In the genomic region with DNA sequence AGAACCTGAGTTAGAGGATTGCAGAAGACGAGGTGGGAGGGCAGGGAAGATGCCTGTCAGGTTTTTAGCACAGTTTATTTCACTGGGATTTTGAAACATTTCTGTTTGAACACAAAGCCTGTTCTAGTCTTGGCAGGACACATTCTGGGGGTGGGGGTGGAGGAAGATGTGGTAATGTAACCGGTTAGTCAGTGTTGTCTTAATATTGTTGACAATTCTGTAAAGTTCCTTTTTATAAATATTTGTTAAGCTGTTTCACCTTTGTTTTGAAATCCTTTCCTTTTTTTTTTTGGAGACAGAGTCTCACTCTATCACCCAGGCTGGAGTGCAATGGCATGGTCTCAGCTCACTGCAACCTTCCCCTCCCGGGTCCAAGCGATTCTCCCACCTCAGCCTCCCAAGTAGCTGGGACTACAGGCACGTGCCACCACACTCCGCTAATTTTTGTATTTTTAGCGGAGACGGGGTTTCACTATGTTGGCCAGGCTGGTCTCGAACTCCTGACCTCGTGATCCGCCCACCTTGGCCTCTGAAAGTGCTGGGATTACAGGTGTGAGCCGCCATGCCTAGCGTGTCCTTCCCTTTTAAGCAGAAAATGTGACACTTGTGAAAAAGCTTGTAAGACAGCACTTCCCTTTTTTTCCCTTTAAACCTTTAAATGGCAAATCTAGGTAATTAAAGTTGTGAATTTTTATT, we compare ENCODE assay signal across 12 cellular contexts. TPM values are rescaled to one million over a fixed set of nuclear protein-coding genes. Genes with fewer than 3 reads are reported as not detected.
DNase-seq lines count a peak whose midpoint lies in the region; ATAC-seq and TF ChIP-seq lines count a peak whose summit lies in the region.
"Had no signal": no experiment of that assay in that cellular context is flagged by ENCODE, and none has a peak within 500 bp of the region (broad histone marks: within the 10 kb centered on the region; RNA-seq: fewer than 3 reads in every experiment).

No MANE protein-coding gene starts in this region.

- DNase-seq in adipocyte (ENCODE audit: low read depth) (peak; percentile 82), iris pigment epithelial cell (ENCODE audit: low read depth) (peak; percentile 85), testis (peak; percentile 49), glutamatergic neuron (no peak), NCI-H187 (lab: John Stamatoyannopoulos, UW) (no peak)
- DNase-seq in activated naive CD4-positive, alpha-beta T cell treated with Interleukin-2 at 50 U/mL for 16 hours: no peak
- DNase-seq: hypothalamus; NCI-H2081 treated with DMSO at 0.1 percent for 48 hours; psoas muscle; stimulated activated CD4-positive, alpha-beta T cell treated with anti-CD3 and anti-CD28 coated beads, Interleukin-4, amount 100 ng/mL, for 4 hours had no signal

- H3K9ac ChIP-seq in adipocyte (ENCODE audit: low read length): peak overlapping the region; percentile 35

- H3K36me3 Mint-ChIP-seq in IgD-negative memory B cell (peaks cover 12% of the 10 kb centered on the region), glutamatergic neuron (ENCODE audit: unreplicated experiment) (peaks cover 9% of the 10 kb centered on the region)

- ATAC-seq in HG03354 (IDR thresholded peaks at IDR 0.05; ENCODE audit: poor library complexity, severe bottlenecking, unreplicated experiment): no peak

- H3K4me1 Mint-ChIP-seq in IgD-negative memory B cell: peaks cover 6 to 8% (median 7%) of the 10 kb centered on the region in 3 donors
- no peaks in the 10 kb centered on the region for H3K4me1 Mint-ChIP-seq in glutamatergic neuron (ENCODE audit: low read depth, unreplicated experiment)

- H3K4me3 ChIP-seq in adipocyte (ENCODE audit: low read length) (peak overlapping the region; percentile 60), testis (no peak overlapping the region)
- H3K4me3 ChIP-seq: psoas muscle had no signal

- no peaks in the 10 kb centered on the region for H3K9me3 Mint-ChIP-seq in IgD-negative memory B cell
- H3K9me3 Mint-ChIP-seq in glutamatergic neuron (ENCODE audit: unreplicated experiment): peaks cover 4% of the 10 kb centered on the region

- no peaks in the 10 kb centered on the region for H3K9me3 ChIP-seq in adipocyte (ENCODE audit: control insufficient read depth, low read length)
- no peaks in the 10 kb centered on the region for H3K9me3 ChIP-seq in testis
- H3K9me3 ChIP-seq: psoas muscle had no signal

- H3K4me1 ChIP-seq in adipocyte (ENCODE audit: control insufficient read depth, insufficient read depth, low read length) (peaks cover 20% of the 10 kb centered on the region), testis (peaks cover 27% of the 10 kb centered on the region)
- H3K4me1 ChIP-seq: psoas muscle had no signal

- intact Hi-C loops in testis (cut with DNase I; ENCODE audit: low total_unique reads): no loop called here

- TF ChIP-seq POLR2A in testis (IDR thresholded peaks at IDR 0.05): no peak

- H3K4me3 Mint-ChIP-seq in IgD-negative memory B cell: no peak overlapping the region
- H3K4me3 Mint-ChIP-seq in glutamatergic neuron (ENCODE audit: unreplicated experiment): no peak overlapping the region

- H3K27ac ChIP-seq in testis: peak overlapping the region; percentile 59 to 67
- H3K27ac ChIP-seq: psoas muscle had no signal

- H3K27me3 ChIP-seq in adipocyte (replicated peaks; ENCODE audit: control insufficient read depth, insufficient read depth, low read length) (no peaks in the 10 kb centered on the region), testis (no peaks in the 10 kb centered on the region)

- H3K27me3 Mint-ChIP-seq in IgD-negative memory B cell (no peaks in the 10 kb centered on the region), glutamatergic neuron (ENCODE audit: unreplicated experiment) (no peaks in the 10 kb centered on the region)

- H3K36me3 ChIP-seq in adipocyte (ENCODE audit: control insufficient read depth, insufficient read depth, low read length, severe bottlenecking) (no peaks in the 10 kb centered on the region), testis (ENCODE audit: low read depth, missing control alignments) (no peaks in the 10 kb centered on the region)

- WGBS in testis, 2 donors: 82 to 89% methylated on average over 13 of the region's 13 CpGs

- TF ChIP-seq CTCF in testis (IDR thresholded peaks at IDR 0.05) (no peak), glutamatergic neuron (IDR thresholded peaks at IDR 0.05; ENCODE audit: partially characterized antibody, unreplicated experiment) (no peak)

- H3K27ac Mint-ChIP-seq in IgD-negative memory B cell (peak overlapping the region; percentile 53 to 73 (median 70)), glutamatergic neuron (ENCODE audit: unreplicated experiment) (no peak overlapping the region)

RNA-seq across cellular contexts. Expression of a gene that starts 20.2 kb away (rescaled TPM):
- polyA plus RNA-seq in IgD-negative memory B cell (13.2 TPM), testis (ENCODE audit: insufficient read depth, low read depth, low replicate concordance) (21.3 TPM)
- total RNA-seq in testis (10 to 100 TPM; 32.7 to 33.0 TPM), glutamatergic neuron (ENCODE audit: unreplicated experiment) (10.6 TPM)

Comparison
In these comparisons a context has a peak if more than half of its experiments do, and no peak if none do; other contexts are left out.
1. DNase-seq: peak in adipocyte (single experiment), iris pigment epithelial cell (single experiment) and testis (single experiment); none in glutamatergic neuron (single experiment), activated naive CD4-positive, alpha-beta T cell treated with Interleukin-2 at 50 U/mL for 16 hours (single experiment) and NCI-H187 (0 of 2).